In genomic region chrX:37995428-37995827, GRCh38 we compare ENCODE assay signal across 3 cellular contexts.
TF ChIP-seq lines count a peak whose summit lies in the region.

No MANE protein-coding gene starts in this region.

TF ChIP-seq in SK-N-SH, 30 proteins besides CTCF, POLR2A, EP300 and RAD21 (continued from another document and continues in another):
- TF ChIP-seq ZBTB33 (IDR thresholded peaks at IDR 0.05; ENCODE audit: borderline replicate concordance, low read depth) = no peak
- no peak for TF ChIP-seq CHD2 (IDR thresholded peaks at IDR 0.05; ENCODE audit: low read length, partially characterized antibody)
- TF ChIP-seq RFX5 (IDR thresholded peaks at IDR 0.05; ENCODE audit: low read length) = no peak
- no peak for TF ChIP-seq TCF12 (IDR thresholded peaks at IDR 0.05)
- TF ChIP-seq IRF3 (IDR thresholded peaks at IDR 0.05; ENCODE audit: low read depth, low read length) = no peak
- no peak for TF ChIP-seq RCOR1 (IDR thresholded peaks at IDR 0.05; ENCODE audit: low read length)
- TF ChIP-seq NRF1 (IDR thresholded peaks at IDR 0.05; ENCODE audit: low read depth, low read length) = no peak
- no peak for TF ChIP-seq YY1 (IDR thresholded peaks at IDR 0.05; ENCODE audit: low read depth)
- TF ChIP-seq POLR2AphosphoS5 (IDR thresholded peaks at IDR 0.05; ENCODE audit: low read depth, low read length) = no peak
- no peak for TF ChIP-seq GABPA (IDR thresholded peaks at IDR 0.05; ENCODE audit: low read depth)
- no peak for TF ChIP-seq MEF2A (IDR thresholded peaks at IDR 0.05; ENCODE audit: borderline replicate concordance, low read depth)
- TF ChIP-seq REST (IDR thresholded peaks at IDR 0.05; ENCODE audit: low read depth, low read length) = no peak

TF ChIP-seq in SK-N-SH treated with all-trans-retinoic acid at 6 μM for 48 hours, 23 proteins besides CTCF, POLR2A, EP300 and RAD21 (continued from another document):
- no peak for TF ChIP-seq TSHZ2 (CRISPR knock-in tag; IDR thresholded peaks at IDR 0.05)
- no peak for TF ChIP-seq PATZ1 (CRISPR knock-in tag; IDR thresholded peaks at IDR 0.05; ENCODE audit: borderline replicate concordance)
- no peak for TF ChIP-seq POU6F1 (CRISPR knock-in tag; IDR thresholded peaks at IDR 0.05; ENCODE audit: borderline replicate concordance, low read depth)
- no peak for TF ChIP-seq TCF4 (CRISPR knock-in tag; IDR thresholded peaks at IDR 0.05; ENCODE audit: borderline replicate concordance)
- no peak for TF ChIP-seq RARB (CRISPR knock-in tag; IDR thresholded peaks at IDR 0.05)
- no peak for TF ChIP-seq GLIS3 (CRISPR knock-in tag; IDR thresholded peaks at IDR 0.05)
- no peak for TF ChIP-seq TOX (CRISPR knock-in tag; IDR thresholded peaks at IDR 0.05; ENCODE audit: borderline replicate concordance)
- no peak for TF ChIP-seq OSR1 (CRISPR knock-in tag; IDR thresholded peaks at IDR 0.05)
- no peak for TF ChIP-seq CREB5 (CRISPR knock-in tag; IDR thresholded peaks at IDR 0.05; ENCODE audit: low read depth)
- TF ChIP-seq ZNF8 (CRISPR knock-in tag; IDR thresholded peaks at IDR 0.05) = no peak
TF ChIP-seq in SK-N-SH treated with all-trans-retinoic acid at 6 μM for 48 hours: peak in this region for 0.

TF ChIP-seq in HCT116, 20 proteins besides CTCF, POLR2A, EP300 and RAD21 (continued from another document):
- no peak for TF ChIP-seq REST (IDR thresholded peaks at IDR 0.05; ENCODE audit: low read depth)
- TF ChIP-seq CBX3 (IDR thresholded peaks at IDR 0.05; ENCODE audit: low read depth) = no peak
- no peak for TF ChIP-seq EZH2phosphoT487 (IDR thresholded peaks at IDR 0.05; ENCODE audit: borderline replicate concordance)
- no peak for TF ChIP-seq ZNF274 (IDR thresholded peaks at IDR 0.05; ENCODE audit: low read depth, low read length)
- TF ChIP-seq ZBTB33 (IDR thresholded peaks at IDR 0.05; ENCODE audit: extremely low read depth, insufficient replicate concordance, low read length) = no peak
- TF ChIP-seq EZH2 (IDR thresholded peaks at IDR 0.05) = no peak
- TF ChIP-seq ATF3 (IDR thresholded peaks at IDR 0.05) = no peak
- TF ChIP-seq SIN3A (IDR thresholded peaks at IDR 0.05; ENCODE audit: low read depth) = no peak
- no peak for TF ChIP-seq TCF7L2 (IDR thresholded peaks at IDR 0.05; ENCODE audit: borderline replicate concordance, extremely low read depth, insufficient read depth, insufficient read length)
TF ChIP-seq in HCT116: peak in this region for 0.
